ENCODE assay signal across 8 cellular contexts in the genomic region with DNA sequence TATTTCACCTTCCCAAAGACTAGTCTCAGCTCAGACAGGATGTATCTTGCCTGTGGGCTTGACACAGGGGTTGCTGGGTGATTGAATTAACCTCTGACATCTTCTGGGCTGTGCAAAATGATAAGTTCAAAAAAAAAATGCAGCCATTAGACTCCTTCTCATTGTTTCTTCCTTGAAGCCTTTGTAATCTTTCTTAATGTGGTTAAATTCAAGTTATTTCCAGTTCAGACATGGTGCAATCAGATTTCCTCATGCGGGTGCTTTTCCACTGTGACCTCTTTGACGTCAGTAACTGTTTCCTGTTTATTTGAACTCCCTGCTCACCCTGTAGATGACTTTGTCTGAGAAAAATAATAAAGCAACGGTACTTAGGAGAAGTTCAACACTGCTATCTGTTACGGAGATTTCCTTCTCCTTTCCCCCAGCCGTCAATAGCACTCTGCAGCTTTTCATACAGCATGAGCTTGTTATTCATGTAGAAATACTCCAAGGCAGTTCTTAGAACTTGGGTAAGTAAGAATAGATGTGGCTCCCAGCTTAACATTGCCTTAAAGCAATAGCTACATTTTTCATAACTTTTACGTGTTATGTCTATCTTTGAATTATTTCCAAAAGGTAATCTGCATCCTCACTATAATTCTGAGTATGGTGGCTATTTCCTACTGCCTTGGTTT.
DNase-seq lines count a peak whose midpoint lies in the region; ATAC-seq and TF ChIP-seq lines count a peak whose summit lies in the region.

No MANE protein-coding gene starts in this region.

- H3K4me1 ChIP-seq in mesodermal cell (ENCODE audit: control insufficient read depth, insufficient read depth, low read length, poor library complexity, severe bottlenecking) (peaks cover 29% of the 10 kb centered on the region), thoracic aorta (ENCODE audit: control insufficient read depth in 1 of 2, low read depth in 2 of 2) (peaks cover 38 to 60% of the 10 kb centered on the region in 2 donors)

- no peak overlapping the region for H3K4me3 ChIP-seq in mesodermal cell (ENCODE audit: extremely low read depth, insufficient read depth, low read length, poor library complexity, severe bottlenecking)
- peak overlapping the region; percentile 32 for H3K4me3 ChIP-seq in thoracic aorta

- H3K9me3 ChIP-seq in mesodermal cell (ENCODE audit: control insufficient read depth, low read length) = no peaks in the 10 kb centered on the region
- H3K9me3 ChIP-seq in thoracic aorta = no peaks in the 10 kb centered on the region

- DNase-seq in stimulated activated CD4-positive, alpha-beta T cell treated with anti-CD3 and anti-CD28 coated beads, Interleukin-15, amount 100 ng/mL, for 48 hours (ENCODE audit: low read depth in 2 of 2) = peak; percentile 33 to 39
- no peak for DNase-seq in stimulated activated CD4-positive, alpha-beta T cell treated with anti-CD3 and anti-CD28 coated beads, Interleukin-2, amount 100 ng/mL, for 48 hours
- DNase-seq in UCSD-AML1 (lab: John Stamatoyannopoulos, UW; ENCODE audit: unreplicated experiment) = peak; percentile 60
- DNase-seq in thoracic aorta (ENCODE audit: low spot score) = no peak

- 83 to 100% methylated on average over 1 to 4 of the region's 6 CpGs for WGBS in mesodermal cell (ENCODE audit: insufficient coverage in 2 of 2), 2 experiments

- no peak for TF ChIP-seq CTCF in thoracic aorta (IDR thresholded peaks at IDR 0.05)

- H3K27ac ChIP-seq in cingulate gyrus (ENCODE audit: low read depth, low read length) (peak overlapping the region; percentile 89), mesodermal cell (ENCODE audit: low read depth, low read length, severe bottlenecking) (peak overlapping the region; percentile 41), thoracic aorta (peak overlapping the region; percentile 77 to 80)

- no peaks in the 10 kb centered on the region for H3K27me3 ChIP-seq in thoracic aorta (replicated peaks; ENCODE audit: insufficient read depth)

- ATAC-seq in thoracic aorta (ENCODE audit: insufficient number of reproducible peaks, low FRiP score, low read depth) (peak; percentile 43), GM21723 (IDR thresholded peaks at IDR 0.05; ENCODE audit: unreplicated experiment) (no peak), GM19035 (IDR thresholded peaks at IDR 0.05; ENCODE audit: unreplicated experiment) (no peak)

- H3K36me3 ChIP-seq in mesodermal cell (ENCODE audit: control insufficient read depth, insufficient read depth, low read length) (no peaks in the 10 kb centered on the region), thoracic aorta (no peaks in the 10 kb centered on the region)

Comparison
In these comparisons a context has a peak if more than half of its experiments do, and no peak if none do; other contexts are left out.
1. DNase-seq: peak in stimulated activated CD4-positive, alpha-beta T cell treated with anti-CD3 and anti-CD28 coated beads, Interleukin-15, amount 100 ng/mL, for 48 hours (2 of 2) and UCSD-AML1 (single experiment); none in stimulated activated CD4-positive, alpha-beta T cell treated with anti-CD3 and anti-CD28 coated beads, Interleukin-2, amount 100 ng/mL, for 48 hours (0 of 2) and thoracic aorta (single experiment).
2. Peak in every context shown above with its lines, with median percentiles within 50 percentile points of each other: H3K27ac ChIP-seq.